9 cellular contexts compared by ENCODE assay signal in genomic region chr11:23112987-23113886, GRCh38.
A peak's percentile ranks its signal among the peaks of the same experiment; 100 is the strongest.
DNase-seq lines count a peak whose midpoint lies in the region; ATAC-seq and TF ChIP-seq lines count a peak whose summit lies in the region.
"Had no signal": no experiment of that assay in that cellular context is flagged by ENCODE, and none has a peak within 500 bp of the region (broad histone marks: within the 10 kb centered on the region; RNA-seq: fewer than 3 reads in every experiment).

No MANE protein-coding gene starts in this region.

- H2AFZ ChIP-seq in DND-41 (ENCODE audit: low read depth, low read length) = no peak overlapping the region
- H2AFZ ChIP-seq in osteoblast (ENCODE audit: low read length) = no peak overlapping the region

- WGBS in esophagus muscularis mucosa = 43% methylated on average over 10 of the region's 10 CpGs
- 37 to 39% methylated on average over 10 of the region's 10 CpGs for WGBS in tibial nerve, 2 donors

- DNase-seq in DND-41 (peak; percentile 21), Kasumi-1 (lab: John Stamatoyannopoulos, UW) (peak; percentile 61 to 66), RPMI8226 (peak; percentile 90), esophagus muscularis mucosa (ENCODE audit: extremely low spot score) (no peak), osteoblast (ENCODE audit: insufficient read length, low spot score, missing footprints) (peak; percentile 63), occipital lobe (lab: John Stamatoyannopoulos, UW) (no peak), tibial nerve (ENCODE audit: low spot score in 2 of 2) (no peak)

- H3K27ac ChIP-seq in DND-41 (ENCODE audit: low read length) (no peak overlapping the region), esophagus muscularis mucosa (replicated peaks in 1 of 4) (no peak overlapping the region), osteoblast (ENCODE audit: low read depth, low read length) (no peak overlapping the region), tibial nerve (no peak overlapping the region)
- H3K27ac ChIP-seq: skin epidermis had no signal

- TF ChIP-seq CTCF in DND-41 (IDR thresholded peaks at IDR 0.05; ENCODE audit: borderline replicate concordance, extremely low read depth, low read length, poor library complexity, severe bottlenecking) = peak; percentile 63
- TF ChIP-seq CTCF in esophagus muscularis mucosa (IDR thresholded peaks at IDR 0.05) = peak in 2 of 3 experiments; percentile 21 to 40
- TF ChIP-seq CTCF in osteoblast (IDR thresholded peaks at IDR 0.05; ENCODE audit: extremely low read depth, low read depth, low read length) = peak; percentile 49
- TF ChIP-seq CTCF in tibial nerve (IDR thresholded peaks at IDR 0.05) = no peak

- no peak overlapping the region for H3K4me2 ChIP-seq in DND-41 (ENCODE audit: insufficient read depth, low read length)
- no peak overlapping the region for H3K4me2 ChIP-seq in osteoblast (ENCODE audit: insufficient read depth, low read length)

- no peak for TF ChIP-seq EP300 in esophagus muscularis mucosa (IDR thresholded peaks at IDR 0.05)
- no peak for TF ChIP-seq EP300 in tibial nerve (IDR thresholded peaks at IDR 0.05)

- no peaks in the 10 kb centered on the region for H3K36me3 ChIP-seq in DND-41 (ENCODE audit: insufficient read depth, low read length)
- H3K36me3 ChIP-seq in esophagus muscularis mucosa = no peaks in the 10 kb centered on the region
- H3K36me3 ChIP-seq in osteoblast (ENCODE audit: insufficient read depth, low read length) = no peaks in the 10 kb centered on the region
- no peaks in the 10 kb centered on the region for H3K36me3 ChIP-seq in tibial nerve

- H3K79me2 ChIP-seq in DND-41 (ENCODE audit: insufficient read depth, low read length) (no peaks in the 10 kb centered on the region), osteoblast (ENCODE audit: insufficient read depth, low read length) (no peaks in the 10 kb centered on the region)

- H3K9me3 ChIP-seq in DND-41 (ENCODE audit: insufficient read depth, low read length, severe bottlenecking) = peaks cover 2% of the 10 kb centered on the region
- no peaks in the 10 kb centered on the region for H3K9me3 ChIP-seq in esophagus muscularis mucosa
- no peaks in the 10 kb centered on the region for H3K9me3 ChIP-seq in osteoblast (ENCODE audit: low read depth, low read length)
- H3K9me3 ChIP-seq in tibial nerve = peaks cover 0 to 7% (median 0%) of the 10 kb centered on the region in 4 donors

- ATAC-seq in DND-41 (ENCODE audit: insufficient read depth, low read depth) = peak; percentile 50; the same call in 2 of the 3 replicates
- peak; percentile 51 for ATAC-seq in GM21381 (IDR thresholded peaks at IDR 0.05; ENCODE audit: unreplicated experiment)

- no peak for TF ChIP-seq POLR2A in esophagus muscularis mucosa (IDR thresholded peaks at IDR 0.05; ENCODE audit: low read depth)
- no peak for TF ChIP-seq POLR2A in tibial nerve (IDR thresholded peaks at IDR 0.05)

- H3K4me3 ChIP-seq in DND-41 (ENCODE audit: low read depth in 1 of 2, low read length in 2 of 2) (no peak overlapping the region), esophagus muscularis mucosa (no peak overlapping the region), osteoblast (ENCODE audit: insufficient read depth, low read length) (no peak overlapping the region), tibial nerve (no peak overlapping the region)
- H3K4me3 ChIP-seq: skin epidermis had no signal

- no peaks in the 10 kb centered on the region for H3K27me3 ChIP-seq in DND-41 (ENCODE audit: insufficient read depth, low read length, poor library complexity)
- H3K27me3 ChIP-seq in esophagus muscularis mucosa = no peaks in the 10 kb centered on the region
- H3K27me3 ChIP-seq in osteoblast (ENCODE audit: insufficient read depth, low read length) = no peaks in the 10 kb centered on the region
- H3K27me3 ChIP-seq in tibial nerve = no peaks in the 10 kb centered on the region

- H3K9ac ChIP-seq in DND-41 (ENCODE audit: low read depth, low read length) = no peak overlapping the region

- no peaks in the 10 kb centered on the region for H4K20me1 ChIP-seq in DND-41 (ENCODE audit: insufficient read depth, low read length)
- no peaks in the 10 kb centered on the region for H4K20me1 ChIP-seq in osteoblast (ENCODE audit: insufficient read depth, low read length)

- intact Hi-C loops in esophagus muscularis mucosa (cut with DNase I) = no loop called here

- H3K4me1 ChIP-seq in DND-41 (ENCODE audit: insufficient read depth, low read length) = peaks cover 6% of the 10 kb centered on the region; the same call in 1 of the 2 replicates
- peaks cover 0 to 3% (median 0%) of the 10 kb centered on the region in 4 donors for H3K4me1 ChIP-seq in esophagus muscularis mucosa
- no peaks in the 10 kb centered on the region for H3K4me1 ChIP-seq in osteoblast (ENCODE audit: insufficient read depth, low read length)
- H3K4me1 ChIP-seq in tibial nerve = no peaks in the 10 kb centered on the region

Comparison
In these comparisons a context has a peak if more than half of its experiments do, and no peak if none do; other contexts are left out.
1. DNase-seq: peak in DND-41 (single experiment), Kasumi-1 (2 of 2), RPMI8226 (single experiment) and osteoblast (single experiment); none in esophagus muscularis mucosa (single experiment), occipital lobe (single experiment) and tibial nerve (0 of 2).
2. CTCF ChIP-seq: peak in DND-41 (single experiment), esophagus muscularis mucosa (2 of 3) and osteoblast (single experiment); none in tibial nerve (0 of 5).